ENCODE assay signal across 7 cellular contexts in the genomic region with DNA sequence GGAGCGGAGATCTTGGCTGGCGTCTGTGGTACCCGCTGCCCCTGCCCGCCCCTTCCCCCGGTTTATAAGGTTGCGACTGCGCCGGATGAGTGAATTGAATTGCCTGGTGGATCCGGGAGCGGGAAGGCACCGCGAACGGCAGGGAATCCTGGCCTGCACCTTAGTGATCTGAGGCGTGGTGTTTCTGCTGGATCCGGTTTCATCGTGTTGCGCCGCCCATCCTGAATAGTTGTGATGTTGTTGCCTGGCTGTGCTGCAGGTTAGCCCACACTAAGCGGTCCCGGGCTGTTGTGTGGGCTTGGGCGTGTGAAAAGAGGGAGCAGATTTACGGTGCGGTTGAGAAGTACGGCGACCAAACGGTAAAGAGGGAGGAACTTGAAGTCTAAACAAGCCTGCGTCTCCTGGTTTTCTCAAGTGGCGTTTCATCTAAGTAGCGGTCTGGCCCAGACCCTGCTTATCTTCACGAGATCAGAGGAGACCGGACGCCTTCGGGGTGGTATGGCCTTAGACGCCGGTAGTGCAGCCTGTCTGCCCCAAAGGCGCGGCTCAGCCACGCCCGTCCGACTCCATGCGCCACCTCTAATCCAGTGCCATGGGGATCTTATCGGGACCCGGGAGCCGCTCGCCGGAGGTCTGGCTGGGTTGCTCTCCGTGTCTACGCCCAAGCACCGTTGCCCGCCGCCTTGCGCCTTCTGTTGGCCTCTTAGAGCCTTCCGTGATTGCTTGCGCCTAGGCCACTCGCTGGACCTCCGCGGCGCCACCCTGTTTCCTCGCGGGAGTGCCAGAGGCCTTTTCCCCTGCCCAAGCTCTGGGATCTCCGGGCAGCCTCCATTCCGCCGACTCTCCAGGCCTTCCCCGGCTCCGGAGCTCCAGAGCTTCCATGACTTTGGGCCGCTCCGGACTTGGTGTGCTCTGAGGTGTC.
DNase-seq lines count a peak whose midpoint lies in the region; ATAC-seq, FAIRE-seq and TF ChIP-seq lines count a peak whose summit lies in the region.

No MANE protein-coding gene starts in this region.

- no peak overlapping the region for H2BK5ac ChIP-seq in H1 (ENCODE audit: low read depth, low read length)

- H2BK15ac ChIP-seq in H1 (ENCODE audit: low read length), result no peak overlapping the region

- H4K91ac ChIP-seq in H1 (replicated peaks; ENCODE audit: insufficient read length, low read length), result no peak overlapping the region

- H3K4ac ChIP-seq in H1 (replicated peaks; ENCODE audit: insufficient read length, low read depth, low read length), result no peak overlapping the region

- H2AK5ac ChIP-seq in H1 (ENCODE audit: low read depth, low read length), result no peak overlapping the region

- no peak for TF ChIP-seq CTCF in GM10248 (IDR thresholded peaks at IDR 0.05; ENCODE audit: control extremely low read depth, extremely low read depth, low read depth, missing control alignments)
- no peak for TF ChIP-seq CTCF in NB4 (IDR thresholded peaks at IDR 0.05; ENCODE audit: low read depth, low read length)
- TF ChIP-seq CTCF in H1 (IDR thresholded peaks at IDR 0.05; ENCODE audit: control extremely low read depth in 1 of 3, insufficient read depth in 1 of 3, low read depth in 1 of 3, low read length in 3 of 3), result no peak
- no peak for TF ChIP-seq CTCF in upper lobe of right lung (IDR thresholded peaks at IDR 0.05)

- WGBS in H1 (ENCODE audit: extremely low coverage in 1 of 2, insufficient coverage in 1 of 2, insufficient read length in 1 of 2, insufficient replicate concordance in 2 of 2, low coverage in 1 of 2, low lambda C conversion rate in 2 of 2, missing lambda C conversion rate in 1 of 2), 2 experiments, result 2% methylated on average over 58 of the region's 67 CpGs; no CpG with 5 or more reads in 1 of the 2 experiments

- ATAC-seq in upper lobe of right lung (peak; percentile 68), GM19467 (IDR thresholded peaks at IDR 0.05; ENCODE audit: unreplicated experiment) (no peak)

- no peaks in the 10 kb centered on the region for H3K79me1 ChIP-seq in H1 (ENCODE audit: low read depth, low read length)

- TF ChIP-seq POLR2A in NB4 (IDR thresholded peaks at IDR 0.05; ENCODE audit: extremely low read depth, insufficient read length) (no peak), H1 (IDR thresholded peaks at IDR 0.05; ENCODE audit: control extremely low read depth in 1 of 2, low read depth in 2 of 2, low read length in 2 of 2) (no peak)

- H3K27ac ChIP-seq in H1 (ENCODE audit: low read depth, low read length), result no peak overlapping the region
- no peak overlapping the region for H3K27ac ChIP-seq in upper lobe of right lung

- H3K4me2 ChIP-seq in H1 (ENCODE audit: insufficient read depth in 1 of 2, low read depth in 2 of 2, low read length in 2 of 2), result peak overlapping the region; percentile 88 to 96

- FAIRE-seq in H1 (lab: Jason Lieb, UNC), result no peak

- H4K8ac ChIP-seq in H1 (ENCODE audit: extremely low read depth, insufficient read depth, low read length), result no peak overlapping the region; the same call in 1 of the 2 replicates

- no peaks in the 10 kb centered on the region for H4K20me1 ChIP-seq in H1 (replicated peaks in 1 of 2; ENCODE audit: control insufficient read depth in 1 of 2, insufficient read depth in 2 of 2, low read length in 2 of 2)

- intact Hi-C loops in upper lobe of right lung (cut with DNase I), result no loop called here

- TF ChIP-seq RAD21 in H1 (IDR thresholded peaks at IDR 0.05 in 1 of 2, conservative IDR thresholded peaks at IDR 0.05 in 1 of 2; ENCODE audit: low read depth in 2 of 2, low read length in 2 of 2), result no peak

- no peak overlapping the region for H4K5ac ChIP-seq in H1 (ENCODE audit: insufficient read length, low read depth, low read length)

- POLR2A ChIA-PET in GM10248 (lab: Yijun Ruan, JAX), result no interaction called here
- POLR2A ChIA-PET in H1 (lab: Charles Lee; ENCODE audit: partially characterized antibody), result no interaction called here

- H3K18ac ChIP-seq in H1 (ENCODE audit: extremely low read depth, low read length), result no peak overlapping the region

- peak overlapping the region; percentile 27; the same call in 1 of the 2 replicates for H2AFZ ChIP-seq in H1 (ENCODE audit: low read length)

- H3K4me1 ChIP-seq in H1 (replicated peaks in 1 of 4; ENCODE audit: control insufficient read depth in 3 of 4, insufficient read depth in 4 of 4, low read length in 3 of 4) (peaks cover 0 to 7% (median 2%) of the 10 kb centered on the region in 4 experiments; a peak in 3 of 7 replicates), mononuclear cell (ENCODE audit: insufficient read depth, low read length) (peaks cover 24% of the 10 kb centered on the region), upper lobe of right lung (peaks cover 19% of the 10 kb centered on the region)

- H3K27me3 ChIP-seq in H1 (replicated peaks in 1 of 4; ENCODE audit: control insufficient read depth in 3 of 4, extremely low read depth in 1 of 4, insufficient read depth in 3 of 4, low read length in 3 of 4), result peaks cover 26 to 53% (median 45%) of the 10 kb centered on the region in 4 experiments
- peaks cover 60% of the 10 kb centered on the region for H3K27me3 ChIP-seq in mononuclear cell (ENCODE audit: insufficient read depth, low read length)
- peaks cover 57% of the 10 kb centered on the region for H3K27me3 ChIP-seq in upper lobe of right lung

- 0 out of 7 replicates have a peak overlapping the region, but pooled peaks of 1 of the 4 experiments have one; percentile 2 for H3K9ac ChIP-seq in H1 (replicated peaks in 1 of 4; ENCODE audit: extremely low read depth in 1 of 4, low read depth in 3 of 4, low read length in 3 of 4)

- no peaks in the 10 kb centered on the region for H3K79me2 ChIP-seq in H1 (ENCODE audit: control insufficient read depth in 1 of 2, insufficient read depth in 2 of 2, low read length in 2 of 2)

- H3K9me3 ChIP-seq in H1 (ENCODE audit: insufficient read depth in 2 of 2, low read depth in 1 of 2, low read length in 1 of 2) (no peaks in the 10 kb centered on the region), mononuclear cell (ENCODE audit: low read depth, low read length) (no peaks in the 10 kb centered on the region), upper lobe of right lung (no peaks in the 10 kb centered on the region)

- H3K4me3 ChIP-seq in NB4 (ENCODE audit: low read depth, low read length), result peak overlapping the region; percentile 68
- H3K4me3 ChIP-seq in H1 (ENCODE audit: extremely low read depth in 1 of 4, insufficient read depth in 2 of 4, low read depth in 3 of 4, low read length in 4 of 4), result peak overlapping the region; percentile 51 to 66 (median 64)
- peak overlapping the region; percentile 41 for H3K4me3 ChIP-seq in mononuclear cell (ENCODE audit: low read length)
- H3K4me3 ChIP-seq in upper lobe of right lung, result peak overlapping the region; percentile 56

- H3K56ac ChIP-seq in H1 (replicated peaks; ENCODE audit: insufficient read length, low read depth, low read length), result no peak overlapping the region

- no peak overlapping the region for H2BK20ac ChIP-seq in H1 (ENCODE audit: low read length)

- H2BK120ac ChIP-seq in H1 (replicated peaks; ENCODE audit: low read depth, low read length), result no peak overlapping the region

- 0 out of 2 replicates have a peak overlapping the region, but pooled peaks have one; percentile 27 for H2BK12ac ChIP-seq in H1 (ENCODE audit: low read depth, low read length)

- CTCF ChIA-PET in GM10248 (lab: Yijun Ruan, JAX) (no interaction called here), H1 (lab: Charles Lee; ENCODE audit: partially characterized antibody) (no interaction called here)

- no peak overlapping the region for H3K23ac ChIP-seq in H1 (ENCODE audit: insufficient read length)

- peak; percentile 23 for DNase-seq in GM10248 (ENCODE audit: extremely low spot score)
- DNase-seq in NB4 (ENCODE audit: low read depth), result peak; percentile 63
- peak in 3 of 5 donors; percentile 3 to 35 (median 7) for DNase-seq in T-helper 1 cell
- peak; percentile 15 to 78 for DNase-seq in H1 (ENCODE audit: low read depth in 1 of 2, low spot score in 2 of 2)
- peak; percentile 68 for DNase-seq in upper lobe of right lung

- H3K14ac ChIP-seq in H1 (ENCODE audit: insufficient read length), result no peak overlapping the region

- no peak for TF ChIP-seq EP300 in H1 (IDR thresholded peaks at IDR 0.05; ENCODE audit: borderline replicate concordance in 1 of 2, low read depth in 2 of 2, low read length in 2 of 2)

- peaks cover 21% of the 10 kb centered on the region for H3K23me2 ChIP-seq in H1 (ENCODE audit: low read depth, low read length)

- H3K36me3 ChIP-seq in H1 (ENCODE audit: control insufficient read depth in 2 of 4, insufficient read depth in 4 of 4, low read length in 3 of 4) (no peaks in the 10 kb centered on the region), upper lobe of right lung (no peaks in the 10 kb centered on the region)

TF ChIP-seq in H1, 55 proteins besides CTCF, POLR2A, EP300 and RAD21:
- TF ChIP-seq GABPA (IDR thresholded peaks at IDR 0.05; ENCODE audit: borderline replicate concordance, insufficient read depth, low read length) (0 out of 2 replicates have a peak, but pooled peaks have one; percentile 42), TAF1 (IDR thresholded peaks at IDR 0.05; ENCODE audit: low read depth, low read length) (0 out of 2 replicates have a peak, but pooled peaks have one; percentile 47), SUZ12 (IDR thresholded peaks at IDR 0.05; ENCODE audit: low read length) (peak; percentile 79), EZH2 (IDR thresholded peaks at IDR 0.05; ENCODE audit: low read depth, low read length, severe bottlenecking) (peak; percentile 77), TBP (IDR thresholded peaks at IDR 0.05; ENCODE audit: low read depth, low read length) (peak; percentile 12; the same call in 1 of the 2 replicates), POLR2AphosphoS5 (IDR thresholded peaks at IDR 0.05; ENCODE audit: low read depth, low read length) (no peak), RNF2 (IDR thresholded peaks at IDR 0.05; ENCODE audit: borderline replicate concordance, low read depth, low read length, missing control alignments, poor library complexity, severe bottlenecking) (no peak)

Comparison
In these comparisons a context has a peak if more than half of its experiments do, and no peak if none do; other contexts are left out.
1. DNase-seq: peak in every context shown above with its lines; median percentile 68 in upper lobe of right lung; 63 in NB4; 46 in H1; 23 in GM10248; 7 in T-helper 1 cell.